In genomic region chr19:57888107-57888493, GRCh38 we compare ENCODE assay signal across 8 cellular contexts. TPM values are rescaled to one million over a fixed set of nuclear protein-coding genes. Genes with fewer than 3 reads are reported as not detected.
DNase-seq lines count a peak whose midpoint lies in the region; ATAC-seq and TF ChIP-seq lines count a peak whose summit lies in the region.

No MANE protein-coding gene starts in this region.

- peaks cover 45% of the 10 kb centered on the region for H3K36me3 Mint-ChIP-seq in activated B cell treated with CpG ODN at 0.5 μM for 24 hours (ENCODE audit: low read depth)

- no peaks in the 10 kb centered on the region for H3K9me3 Mint-ChIP-seq in activated B cell treated with CpG ODN at 0.5 μM for 24 hours

- intact Hi-C loops in activated B cell treated with CpG ODN at 0.5 μM for 24 hours (cut with micrococcal nuclease) (loop anchor here (1.0 to 5.0 kb wide), 2 partner anchors 28 to 59 kb away; partner anchors contain the start of genes ZNF256 and ZNF417), right cardiac atrium (cut with DNase I) (no loop called here)

- no peak overlapping the region for H3K4me3 ChIP-seq in HAP-1
- H3K4me3 ChIP-seq in right cardiac atrium (ENCODE audit: low read length): peak overlapping the region; percentile 84
- peak overlapping the region; percentile 45 to 84 (median 57) for H3K4me3 ChIP-seq in skin epidermis

- POLR2A ChIA-PET in activated B cell treated with CpG ODN at 0.5 μM for 24 hours (lab: Charles Lee): interaction anchor here (0.6 to 2.6 kb wide), 3 partner anchors 113 to 497 kb away, joined by 3 to 9 read pairs (median 3); partner anchors contain the start of gene ZNF606

- CTCF ChIA-PET in activated B cell treated with CpG ODN at 0.5 μM for 24 hours (lab: Charles Lee): interaction anchor here (1.0 kb wide), 1 partner anchor 15 kb away, joined by 5 read pairs; no protein-coding TSS in a partner anchor

- H3K27ac Mint-ChIP-seq in activated B cell treated with CpG ODN at 0.5 μM for 24 hours: peak overlapping the region; percentile 84

- H3K9me3 ChIP-seq in HAP-1: no peaks in the 10 kb centered on the region; the same call in 1 of the 2 replicates
- H3K9me3 ChIP-seq in right cardiac atrium (ENCODE audit: control insufficient read depth, low read length): no peaks in the 10 kb centered on the region

- H3K27me3 ChIP-seq in HAP-1 (ENCODE audit: low read depth) (no peaks in the 10 kb centered on the region), right cardiac atrium (ENCODE audit: control insufficient read depth, insufficient read depth) (no peaks in the 10 kb centered on the region)

- H3K27ac ChIP-seq in right cardiac atrium (ENCODE audit: low read length) (peak overlapping the region; percentile 10), skin epidermis (peak overlapping the region in 16 of 21 experiments; percentile 5 to 76 (median 62))

- no peak for TF ChIP-seq CTCF in activated B cell treated with CpG ODN at 0.5 μM for 24 hours (IDR thresholded peaks at IDR 0.05)

- H3K4me1 ChIP-seq in HAP-1 (peaks cover 16% of the 10 kb centered on the region), right cardiac atrium (ENCODE audit: control insufficient read depth, insufficient read depth, low read length) (no peaks in the 10 kb centered on the region)

- H3K4me3 Mint-ChIP-seq in activated B cell treated with CpG ODN at 0.5 μM for 24 hours: peak overlapping the region; percentile 95

- DNase-seq in HAP-1 (ENCODE audit: low spot score in 2 of 2) (peak; percentile 18 to 37), activated B cell treated with CpG ODN at 0.5 μM for 24 hours (no peak), right cardiac atrium (no peak), NCI-H510A (lab: John Stamatoyannopoulos, UW) (no peak), GM19238 (ENCODE audit: insufficient read length, low spot score) (no peak)

- no peaks in the 10 kb centered on the region for H3K27me3 Mint-ChIP-seq in activated B cell treated with CpG ODN at 0.5 μM for 24 hours

- WGBS in right cardiac atrium: 4% methylated on average over 7 of the region's 7 CpGs

- in situ Hi-C loops in HAP-1 (cut with MboI; ENCODE audit: low sequenced_read_pairs): no loop called here

- H3K36me3 ChIP-seq in HAP-1 (replicated peaks): 0 out of 2 replicates have a peak, but pooled peaks cover 3% of the 10 kb centered on the region

- H3K4me1 Mint-ChIP-seq in activated B cell treated with CpG ODN at 0.5 μM for 24 hours: peaks cover 40% of the 10 kb centered on the region

- ATAC-seq in activated B cell treated with CpG ODN at 0.5 μM for 24 hours (ENCODE audit: low read depth) (no peak), right cardiac atrium (peak in 1 of 2 donors; percentile 2), GM18909 (IDR thresholded peaks at IDR 0.05; ENCODE audit: poor library complexity, unreplicated experiment) (no peak), GM18870 (IDR thresholded peaks at IDR 0.05; ENCODE audit: unreplicated experiment) (no peak)

RNA-seq across cellular contexts. Expression of gene ZNF814, which starts 0.7 kb away (rescaled TPM):
- total RNA-seq in activated B cell treated with CpG ODN at 0.5 μM for 24 hours (64.7 and 84.0 TPM in 2 replicates), right cardiac atrium (10 to 100 TPM in 3 of 4 donors, 1 to 10 TPM in 1; 9.5 to 13.8 (median 12.3) TPM)
- polyA plus RNA-seq in right cardiac atrium: 13.0 TPM

RNA-seq across cellular contexts. Expression of gene ZNF417, which starts 28.3 kb away (rescaled TPM):
- total RNA-seq in activated B cell treated with CpG ODN at 0.5 μM for 24 hours (27.2 and 29.0 TPM in 2 replicates), right cardiac atrium (10 to 100 TPM; 10.2 to 12.7 (median 11.8) TPM)
- polyA plus RNA-seq in right cardiac atrium: 4.6 TPM

RNA-seq across cellular contexts. Expression of gene ZNF587, which starts 38.4 kb away (rescaled TPM):
- total RNA-seq in activated B cell treated with CpG ODN at 0.5 μM for 24 hours (44.0 and 61.1 TPM in 2 replicates), right cardiac atrium (10 to 100 TPM; 19.6 to 23.8 (median 21.8) TPM)
- 16.3 TPM for polyA plus RNA-seq in right cardiac atrium

RNA-seq across cellular contexts. Expression of gene ZNF418, which starts 47.1 kb away (rescaled TPM):
- total RNA-seq in activated B cell treated with CpG ODN at 0.5 μM for 24 hours (21.3 and 26.5 TPM in 2 replicates), right cardiac atrium (10 to 100 TPM; 11.1 to 16.7 (median 12.4) TPM)
- polyA plus RNA-seq in right cardiac atrium: 9.7 TPM

RNA-seq across cellular contexts. Expression of gene ZNF587B, which starts 58.0 kb away (rescaled TPM):
- 29.3 and 35.0 TPM in 2 replicates for total RNA-seq in activated B cell treated with CpG ODN at 0.5 μM for 24 hours
- 1 to 10 TPM; 5.8 to 9.3 (median 6.6) TPM for total RNA-seq in right cardiac atrium
- 4.3 TPM for polyA plus RNA-seq in right cardiac atrium

Comparison
In these comparisons a context has a peak if more than half of its experiments do, and no peak if none do; other contexts are left out.
1. DNase-seq: peak in HAP-1 (2 of 2); none in activated B cell treated with CpG ODN at 0.5 μM for 24 hours (single experiment), right cardiac atrium (0 of 3), NCI-H510A (single experiment) and GM19238 (single experiment).